24 cellular contexts compared by ENCODE assay signal in the genomic region with DNA sequence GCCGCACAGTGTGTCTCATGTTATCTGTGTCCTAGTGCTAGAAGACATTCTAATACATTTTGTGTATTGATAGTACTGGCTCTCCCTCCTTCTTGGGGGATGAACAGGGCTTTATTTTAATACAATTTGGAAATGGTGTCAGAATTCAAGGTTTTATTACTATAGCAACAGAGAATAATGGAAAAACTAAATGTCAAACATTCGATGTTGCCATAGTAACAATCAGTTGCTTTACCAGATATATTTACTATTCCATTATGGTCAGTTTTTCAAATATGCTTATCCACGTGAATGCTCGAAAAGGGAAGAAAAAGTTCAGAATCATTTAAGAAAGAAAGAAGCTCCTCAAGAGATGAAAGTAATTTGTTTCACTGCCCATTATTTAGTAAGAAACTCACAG.
"Had no signal": no experiment of that assay in that cellular context is flagged by ENCODE, and none has a peak within 500 bp of the region (broad histone marks: within the 10 kb centered on the region; RNA-seq: fewer than 3 reads in every experiment).

No MANE protein-coding gene starts in this region.

- H3K27me3 ChIP-seq: uterus had no signal

- H3K4me3 ChIP-seq: skin epidermis, uterus had no signal

- H3K4me1 ChIP-seq: uterus had no signal

- H3K27ac Mint-ChIP-seq: activated CD4-positive, alpha-beta T cell treated with anti-CD3 and anti-CD28 coated beads, Interleukin-2, amount 10 ng/mL, durations not matched to agents 7 days and 5 days; activated CD8-positive, alpha-beta memory T cell treated with anti-CD3 and anti-CD28 coated beads, Interleukin-2, amount 10 ng/mL, durations not matched to agents 7 days and 5 days; activated CD8-positive, alpha-beta T cell treated with anti-CD3 and anti-CD28 coated beads, Interleukin-2, amount 10 ng/mL, durations not matched to agents 7 days and 5 days; activated naive CD4-positive, alpha-beta T cell treated with anti-CD3 and anti-CD28 coated beads, Interleukin-2, amount 50 U/mL, for 72 hours; naive thymus-derived CD8-positive, alpha-beta T cell; stimulated activated effector memory CD8-positive, alpha-beta T cell treated with anti-CD3 and anti-CD28 coated beads, Interleukin-12 subunit alpha, Interleukin-12 subunit beta, amount 100 ng/mL, for 72 hours; stimulated activated naive CD8-positive, alpha-beta T cell treated with anti-CD3 and anti-CD28 coated beads, Interleukin-15, Interleukin-2, amounts not matched to agents 100 ng/mL and 50 ng/mL, for 24 hours; type B pancreatic cell had no signal

- DNase-seq: activated CD4-positive, alpha-beta T cell treated with anti-CD3 and anti-CD28 coated beads for 1 hour; activated CD4-positive, alpha-beta T cell treated with anti-CD3 and anti-CD28 coated beads, Interleukin-2, amount 10 ng/mL, durations not matched to agents 7 days and 5 days; activated CD8-positive, alpha-beta memory T cell treated with anti-CD3 and anti-CD28 coated beads, Interleukin-2, amount 10 ng/mL, durations not matched to agents 7 days and 5 days; activated CD8-positive, alpha-beta T cell treated with anti-CD3 and anti-CD28 coated beads, Interleukin-2, amount 10 ng/mL, durations not matched to agents 7 days and 5 days; activated naive CD4-positive, alpha-beta T cell; activated T-cell treated with anti-CD3 and anti-CD28 coated beads for 4 hours; activated T-cell treated with anti-CD3 and anti-CD28 coated beads, Interleukin-2, amount 50 U/mL, for 72 hours; effector CD8-positive, alpha-beta T cell; head of caudate nucleus; hippocampal formation; kidney; left colon; mesenchymal stem cell; naive thymus-derived CD8-positive, alpha-beta T cell; stimulated activated CD4-positive, alpha-beta T cell treated with anti-CD3 and anti-CD28 coated beads, Interleukin-4, amount 100 ng/mL, for 24 hours; T-helper 2 cell; uterus had no signal

- H3K4me1 Mint-ChIP-seq: naive thymus-derived CD8-positive, alpha-beta T cell had no signal

- H3K4me3 Mint-ChIP-seq: activated CD4-positive, alpha-beta T cell treated with anti-CD3 and anti-CD28 coated beads, Interleukin-2, amount 10 ng/mL, durations not matched to agents 7 days and 5 days; activated CD8-positive, alpha-beta memory T cell treated with anti-CD3 and anti-CD28 coated beads, Interleukin-2, amount 10 ng/mL, durations not matched to agents 7 days and 5 days; activated CD8-positive, alpha-beta T cell treated with anti-CD3 and anti-CD28 coated beads, Interleukin-2, amount 10 ng/mL, durations not matched to agents 7 days and 5 days; naive thymus-derived CD8-positive, alpha-beta T cell; stimulated activated effector memory CD8-positive, alpha-beta T cell treated with anti-CD3 and anti-CD28 coated beads, Interleukin-12 subunit alpha, Interleukin-12 subunit beta, amount 100 ng/mL, for 72 hours; stimulated activated naive CD8-positive, alpha-beta T cell treated with anti-CD3 and anti-CD28 coated beads, Interleukin-15, Interleukin-2, amounts not matched to agents 100 ng/mL and 50 ng/mL, for 24 hours; type B pancreatic cell had no signal

- H3K27ac ChIP-seq: uterus had no signal

- H3K9me3 ChIP-seq: uterus had no signal

- H3K36me3 ChIP-seq: uterus had no signal

- H3K36me3 Mint-ChIP-seq: stimulated activated effector memory CD8-positive, alpha-beta T cell treated with anti-CD3 and anti-CD28 coated beads, Interleukin-12 subunit alpha, Interleukin-12 subunit beta, amount 100 ng/mL, for 72 hours; type B pancreatic cell had no signal

- H3K9me3 Mint-ChIP-seq: stimulated activated effector memory CD8-positive, alpha-beta T cell treated with anti-CD3 and anti-CD28 coated beads, Interleukin-12 subunit alpha, Interleukin-12 subunit beta, amount 100 ng/mL, for 72 hours; type B pancreatic cell had no signal

- ATAC-seq: activated CD8-positive, alpha-beta T cell treated with anti-CD3 and anti-CD28 coated beads, Interleukin-2, amount 10 ng/mL, durations not matched to agents 7 days and 5 days; left colon; naive thymus-derived CD8-positive, alpha-beta T cell; sciatic nerve had no signal

- H3K27me3 Mint-ChIP-seq: type B pancreatic cell had no signal

- FAIRE-seq: colon, kidney had no signal
